Comparison of ENCODE assay signal across 5 cellular contexts in the genomic region with DNA sequence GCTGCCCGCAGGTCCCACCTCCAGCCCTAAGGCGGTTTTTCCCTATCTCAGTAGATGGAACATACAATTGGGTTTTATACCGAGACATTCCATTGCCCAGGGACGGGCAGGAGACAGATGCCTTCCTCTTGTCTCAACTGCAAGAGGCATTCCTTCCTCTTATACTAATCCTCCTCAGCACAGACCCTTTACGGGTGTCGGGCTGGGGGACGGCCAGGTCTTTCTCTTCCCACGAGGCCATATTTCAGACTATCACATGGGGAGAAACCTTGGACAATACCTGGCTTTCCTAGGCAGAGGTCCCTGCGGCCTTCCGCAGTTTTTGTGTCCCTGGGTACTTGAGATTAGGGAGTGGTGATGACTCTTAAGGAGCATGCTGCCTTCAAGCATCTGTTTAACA. TPM values are rescaled to one million over a fixed set of nuclear protein-coding genes. Genes with fewer than 3 reads are reported as not detected.
"Had no signal": no experiment of that assay in that cellular context is flagged by ENCODE, and none has a peak within 500 bp of the region (broad histone marks: within the 10 kb centered on the region; RNA-seq: fewer than 3 reads in every experiment).

No MANE protein-coding gene starts in this region.

RNA-seq across cellular contexts. Expression of gene CILP, which starts 15.6 kb away (rescaled TPM):
- total RNA-seq: activated CD4-positive, alpha-beta memory T cell treated with anti-CD3 and anti-CD28 coated beads, Interleukin-2, amount 10 ng/mL, durations not matched to agents 7 days and 5 days; activated CD4-positive, alpha-beta T cell treated with anti-CD3 and anti-CD28 coated beads for 36 hours; activated CD8-positive, alpha-beta T cell treated with anti-CD3 and anti-CD28 coated beads for 36 hours; T-helper 1 cell treated with Interleukin-12 subunit alpha and Interleukin-12 subunit beta and Interleukin-4 antibody, amounts not matched to agents 30 ng/mL and 1 ng/mL, for 36 hours; WTC11 had no signal
